In the genomic region with DNA sequence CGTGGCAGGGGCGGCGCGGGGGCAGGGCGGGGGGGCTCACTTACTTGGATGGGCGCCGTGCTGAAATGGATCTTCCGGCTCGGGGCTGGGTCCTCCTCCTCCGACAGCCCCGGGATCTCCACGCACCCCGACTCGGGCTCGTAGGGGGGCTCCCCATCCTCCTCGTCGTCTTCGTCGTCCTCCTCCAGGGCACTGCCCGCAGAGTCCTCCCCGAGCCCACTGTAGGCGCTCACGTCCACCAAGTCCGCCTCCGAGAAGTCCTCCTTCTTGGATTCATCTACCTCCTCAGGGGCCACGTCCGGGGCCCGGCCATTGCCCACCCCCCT, we compare ENCODE assay signal across 8 cellular contexts. TPM values are rescaled to one million over a fixed set of nuclear protein-coding genes. Genes with fewer than 3 reads are reported as not detected.
DNase-seq lines count a peak whose midpoint lies in the region; ATAC-seq and TF ChIP-seq lines count a peak whose summit lies in the region.

No MANE protein-coding gene starts in this region.

- H3K79me2 ChIP-seq in fibroblast of lung (ENCODE audit: control insufficient read depth, insufficient read depth, low read length), result peaks cover 64% of the 10 kb centered on the region

- H2AFZ ChIP-seq in fibroblast of lung (ENCODE audit: low read length), result no peak overlapping the region

- DNase-seq in fibroblast of lung (ENCODE audit: low read depth in 2 of 2) (no peak), sigmoid colon (no peak), HPDE6-E6E7 (ENCODE audit: extremely low spot score) (no peak)
- no peak for DNase-seq in stimulated activated CD4-positive, alpha-beta T cell treated with anti-CD3 and anti-CD28 coated beads, Interleukin-4, amount 100 ng/mL, for 4 hours

- H3K27me3 ChIP-seq in fibroblast of lung (ENCODE audit: control insufficient read depth, insufficient read depth, low read length) (no peaks in the 10 kb centered on the region), sigmoid colon (no peaks in the 10 kb centered on the region)

- TF ChIP-seq EP300 in sigmoid colon (IDR thresholded peaks at IDR 0.05), result no peak

- no peaks in the 10 kb centered on the region for H4K20me1 ChIP-seq in fibroblast of lung (ENCODE audit: control insufficient read depth, extremely low read depth, insufficient read depth, low read length)

- peak overlapping the region; percentile 79 for H3K27ac ChIP-seq in fibroblast of lung (ENCODE audit: insufficient read depth, low read length)
- peak overlapping the region; percentile 89 to 95 (median 92) for H3K27ac ChIP-seq in sigmoid colon

- H3K36me3 ChIP-seq in fibroblast of lung (ENCODE audit: control insufficient read depth, insufficient read depth, low read length) (peaks cover 7% of the 10 kb centered on the region), sigmoid colon (peaks cover 4 to 12% (median 10%) of the 10 kb centered on the region in 4 donors)

- no peak for ATAC-seq in GM18498 (IDR thresholded peaks at IDR 0.05; ENCODE audit: unreplicated experiment)
- no peak for ATAC-seq in HG03520 (IDR thresholded peaks at IDR 0.05; ENCODE audit: unreplicated experiment)

- H3K9me3 ChIP-seq in fibroblast of lung (ENCODE audit: control insufficient read depth, insufficient read depth, low read depth, low read length) (no peaks in the 10 kb centered on the region), sigmoid colon (no peaks in the 10 kb centered on the region)

- TF ChIP-seq POLR2A in GM15510 (IDR thresholded peaks at IDR 0.05; ENCODE audit: borderline replicate concordance, extremely low read depth, insufficient read length) (peak; percentile 20), Raji (IDR thresholded peaks at IDR 0.05; ENCODE audit: insufficient read depth, low read depth, low read length) (peak; percentile 54), sigmoid colon (IDR thresholded peaks at IDR 0.05) (no peak)

- no peak for TF ChIP-seq CTCF in fibroblast of lung (conservative IDR thresholded peaks at IDR 0.05 in 1 of 2, IDR thresholded peaks at IDR 0.05 in 1 of 2; ENCODE audit: low read depth in 1 of 2, low read length in 2 of 2)
- TF ChIP-seq CTCF in sigmoid colon (IDR thresholded peaks at IDR 0.05), result no peak

- H3K4me1 ChIP-seq in fibroblast of lung (ENCODE audit: control insufficient read depth, extremely low read depth, insufficient read depth, low read length), result peaks cover 28% of the 10 kb centered on the region
- H3K4me1 ChIP-seq in sigmoid colon, result peaks cover 0 to 77% (median 64%) of the 10 kb centered on the region in 4 donors

- H3K4me3 ChIP-seq in fibroblast of lung (replicated peaks in 1 of 4; ENCODE audit: control extremely low read depth in 1 of 4, insufficient read depth in 1 of 4, low read depth in 3 of 4, low read length in 4 of 4) (peak overlapping the region; percentile 59 to 90 (median 81)), sigmoid colon (peak overlapping the region; percentile 69 to 92 (median 82))

- WGBS in sigmoid colon, 2 donors, result 0% methylated on average over 28 of the region's 28 CpGs

- peak overlapping the region; percentile 85 for H3K4me2 ChIP-seq in fibroblast of lung (ENCODE audit: extremely low read depth, insufficient read depth, low read length)

- H3K9ac ChIP-seq in fibroblast of lung (ENCODE audit: insufficient read depth, low read length), result peak overlapping the region; percentile 83

- intact Hi-C loops in sigmoid colon (cut with DNase I), result no loop called here

RNA-seq across cellular contexts. Expression of a gene that starts 1.4 kb away (rescaled TPM):
- total RNA-seq in fibroblast of lung (41.5 and 45.5 TPM in 2 replicates), sigmoid colon (10 to 100 TPM; 15.3 to 18.8 (median 16.8) TPM)
- polyA plus RNA-seq in fibroblast of lung (22.1 and 26.0 TPM in 2 replicates), sigmoid colon (10 to 100 TPM in 2 of 3 donors, 1 to 10 TPM in 1; 9.0 to 38.7 (median 10.9) TPM)
- polyA plus RNA-seq in fibroblast of lung (2012), result 37.9 and 40.6 TPM in 2 replicates
- 25.3 and 28.3 TPM in 2 replicates for polyA minus RNA-seq in fibroblast of lung (ENCODE audit: low replicate concordance)

RNA-seq across cellular contexts. Expression of a gene that starts 16.7 kb away (rescaled TPM):
- total RNA-seq in fibroblast of lung, result 4.1 and 4.3 TPM in 2 replicates
- 1.4 and 1.6 TPM in 2 replicates for polyA plus RNA-seq in fibroblast of lung
- 5.2 and 8.8 TPM in 2 replicates for polyA plus RNA-seq in fibroblast of lung (2012)
- 1.7 and 5.6 TPM in 2 replicates for polyA minus RNA-seq in fibroblast of lung (ENCODE audit: low replicate concordance)
- 10 to 100 TPM; 27.3 to 80.1 (median 56.1) TPM for total RNA-seq in sigmoid colon
- polyA plus RNA-seq in sigmoid colon, result 1 to 10 TPM; 2.5 to 7.2 (median 4.6) TPM

RNA-seq across cellular contexts. Expression of a gene that starts 19.1 kb away (rescaled TPM):
- total RNA-seq in fibroblast of lung (2.1 and 2.3 TPM in 2 replicates), sigmoid colon (1 to 10 TPM in 1 of 4 donors, under 1 TPM in 3; 0.16 to 2.5 (median 0.63) TPM)
- polyA plus RNA-seq in fibroblast of lung (1.4 and 3.8 TPM in 2 replicates), sigmoid colon (1 to 10 TPM in 2 of 3 donors, under 1 TPM in 1; 0.92 to 1.3 (median 1.2) TPM)
- polyA plus RNA-seq in fibroblast of lung (2012), result 6.5 and 13.5 TPM in 2 replicates
- 2.1 and 14.8 TPM in 2 replicates for polyA minus RNA-seq in fibroblast of lung (ENCODE audit: low replicate concordance)

RNA-seq across cellular contexts. Expression of a gene that starts 52.4 kb away (rescaled TPM):
- 577 and 584 TPM in 2 replicates for total RNA-seq in fibroblast of lung
- polyA plus RNA-seq in fibroblast of lung, result 541 and 604 TPM in 2 replicates
- polyA plus RNA-seq in fibroblast of lung (2012), result 2,129 and 2,873 TPM in 2 replicates
- polyA minus RNA-seq in fibroblast of lung (ENCODE audit: low replicate concordance), result 7,488 and 12,203 TPM in 2 replicates
- total RNA-seq in sigmoid colon, result 100 to 1,000 TPM in 1 of 4 donors, 10 to 100 TPM in 3; 43.6 to 459 (median 71.4) TPM
- polyA plus RNA-seq in sigmoid colon, result 10 to 100 TPM in 2 of 3 donors, 1 to 10 TPM in 1; 7.8 to 96.7 (median 10.2) TPM

RNA-seq across cellular contexts. Expression of a gene that starts 53.9 kb away (rescaled TPM):
- total RNA-seq in fibroblast of lung (19.2 and 19.3 TPM in 2 replicates), sigmoid colon (10 to 100 TPM; 40.3 to 82.8 (median 45.7) TPM)
- polyA plus RNA-seq in fibroblast of lung (41.0 and 44.6 TPM in 2 replicates), sigmoid colon (10 to 100 TPM; 23.1 to 56.5 (median 43.9) TPM)
- polyA plus RNA-seq in fibroblast of lung (2012), result 27.6 and 28.3 TPM in 2 replicates
- polyA minus RNA-seq in fibroblast of lung (ENCODE audit: low replicate concordance), result 178 and 230 TPM in 2 replicates

Comparison
In these comparisons a context has a peak if more than half of its experiments do, and no peak if none do; other contexts are left out.
1. POLR2A ChIP-seq: peak in GM15510 (single experiment) and Raji (single experiment); none in sigmoid colon (0 of 2).